ENCODE assay signal across 20 cellular contexts in the genomic region with DNA sequence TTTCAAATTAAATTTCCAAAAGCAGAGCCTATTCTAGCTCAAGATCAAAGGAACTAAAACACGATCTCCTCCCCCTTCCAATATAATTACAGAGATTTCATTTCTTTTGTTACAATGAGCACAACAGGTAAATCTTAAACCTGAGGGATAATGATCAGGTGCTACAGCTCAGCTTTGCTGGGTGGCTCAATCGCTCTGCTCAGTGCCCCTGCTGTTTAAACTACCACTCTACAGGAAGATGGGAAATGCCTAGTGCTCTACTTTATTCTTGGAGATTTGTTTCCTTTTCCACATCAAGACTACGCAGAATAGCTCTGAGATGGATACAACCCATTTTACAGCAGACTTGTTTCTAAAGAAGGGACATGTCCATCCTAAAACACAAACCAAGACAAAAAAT.
"Had no signal": no experiment of that assay in that cellular context is flagged by ENCODE, and none has a peak within 500 bp of the region (broad histone marks: within the 10 kb centered on the region; RNA-seq: fewer than 3 reads in every experiment).

No MANE protein-coding gene starts in this region.

- H3K27ac ChIP-seq: breast epithelium, epithelial cell of prostate, heart left ventricle, right lobe of liver, suprapubic skin had no signal

- ATAC-seq: activated naive CD8-positive, alpha-beta T cell treated with anti-CD3 and anti-CD28 coated beads, Interleukin-2, amount 50 U/mL, for 24 hours; activated T-helper 17 cell treated with anti-CD3 and anti-CD28 coated beads, Interleukin-2, amount 50 U/mL, for 72 hours; effector memory CD8-positive, alpha-beta T cell; heart left ventricle; right lobe of liver; stimulated activated naive CD8-positive, alpha-beta T cell treated with anti-CD3 and anti-CD28 coated beads, Interleukin-15, Interleukin-2, amounts not matched to agents 100 U/mL and 50 U/mL, for 24 hours had no signal

- H3K4me1 ChIP-seq: breast epithelium, right lobe of liver had no signal

- H3K27me3 Mint-ChIP-seq: dendritic cell treated with granulocyte-macrophage colony-stimulating factor and Interleukin-4, amounts not matched to agents 40 ng/mL and 50 ng/mL, for 4 days; effector memory CD8-positive, alpha-beta T cell had no signal

- H3K4me1 Mint-ChIP-seq: activated T-helper 17 cell treated with anti-CD3 and anti-CD28 coated beads, Interleukin-2, amount 50 U/mL, for 72 hours had no signal

- H3K4me3 Mint-ChIP-seq: activated naive CD8-positive, alpha-beta T cell treated with anti-CD3 and anti-CD28 coated beads, Interleukin-2, amount 50 U/mL, for 24 hours; activated T-helper 17 cell treated with anti-CD3 and anti-CD28 coated beads, Interleukin-2, amount 50 U/mL, for 72 hours; dendritic cell treated with granulocyte-macrophage colony-stimulating factor and Interleukin-4, amounts not matched to agents 40 ng/mL and 50 ng/mL, for 4 days; effector memory CD8-positive, alpha-beta T cell; neural crest cell had no signal

- H3K9me3 Mint-ChIP-seq: activated T-helper 17 cell treated with anti-CD3 and anti-CD28 coated beads, Interleukin-2, amount 50 U/mL, for 72 hours; dendritic cell treated with granulocyte-macrophage colony-stimulating factor and Interleukin-4, amounts not matched to agents 40 ng/mL and 50 ng/mL, for 4 days; neural crest cell had no signal

- H3K36me3 ChIP-seq: breast epithelium, heart left ventricle, right lobe of liver, suprapubic skin had no signal

- H3K27ac Mint-ChIP-seq: activated naive CD8-positive, alpha-beta T cell treated with anti-CD3 and anti-CD28 coated beads, Interleukin-2, amount 50 U/mL, for 24 hours; activated T-helper 17 cell treated with anti-CD3 and anti-CD28 coated beads, Interleukin-2, amount 50 U/mL, for 72 hours; dendritic cell treated with granulocyte-macrophage colony-stimulating factor and Interleukin-4, amounts not matched to agents 40 ng/mL and 50 ng/mL, for 4 days; effector memory CD8-positive, alpha-beta T cell had no signal

- DNase-seq: activated CD4-positive, CD25-positive, alpha-beta regulatory T cell treated with anti-CD3 and anti-CD28 coated beads, Interleukin-2, amount 50 U/mL, for 72 hours; activated naive CD4-positive, alpha-beta T cell treated with Interleukin-2 at 50 U/mL for 16 hours; activated naive CD8-positive, alpha-beta T cell treated with anti-CD3 and anti-CD28 coated beads, Interleukin-2, amount 50 U/mL, for 24 hours; aorta; effector memory CD8-positive, alpha-beta T cell; foreskin melanocyte; heart left ventricle; midbrain; right lobe of liver; stimulated activated CD4-positive, alpha-beta T cell treated with anti-CD3 and anti-CD28 coated beads, Interleukin-4, amount 100 ng/mL, for 4 hours; stimulated activated naive CD8-positive, alpha-beta T cell treated with anti-CD3 and anti-CD28 coated beads, Interleukin-15, Interleukin-2, amounts not matched to agents 100 U/mL and 50 U/mL, for 24 hours; T1000; trophoblast cell had no signal

- H3K27me3 ChIP-seq: breast epithelium, heart left ventricle, right lobe of liver, suprapubic skin had no signal

- H3K9me3 ChIP-seq: breast epithelium, heart left ventricle, right lobe of liver, suprapubic skin had no signal

- H3K4me3 ChIP-seq: breast epithelium, heart left ventricle, right lobe of liver, smooth muscle cell, suprapubic skin had no signal
